In the genomic region with DNA sequence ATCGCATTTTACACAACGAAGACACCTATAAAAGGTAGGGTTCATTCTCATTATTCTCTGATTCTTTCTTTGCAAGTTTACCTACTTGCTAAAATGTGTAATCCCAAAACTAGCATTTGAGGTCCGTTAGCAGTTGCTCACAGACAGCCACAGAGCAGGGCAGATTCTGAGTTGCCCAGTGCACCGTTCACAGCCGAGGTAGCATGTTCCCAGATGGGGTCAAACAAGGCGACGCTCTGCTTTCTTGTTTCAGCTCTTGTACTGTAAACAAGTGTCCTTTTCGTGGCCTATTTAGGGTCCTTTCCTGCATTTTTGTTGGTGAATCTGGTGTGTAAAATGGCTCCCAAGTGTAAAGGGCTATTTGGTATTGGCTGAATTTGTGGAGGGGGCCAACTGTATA, we compare ENCODE assay signal across 12 cellular contexts. TPM values are rescaled to one million over a fixed set of nuclear protein-coding genes. Genes with fewer than 3 reads are reported as not detected.
DNase-seq lines count a peak whose midpoint lies in the region; ATAC-seq and TF ChIP-seq lines count a peak whose summit lies in the region.
"Had no signal": no experiment of that assay in that cellular context is flagged by ENCODE, and none has a peak within 500 bp of the region (broad histone marks: within the 10 kb centered on the region; RNA-seq: fewer than 3 reads in every experiment).

No MANE protein-coding gene starts in this region.

- H3K4me3 ChIP-seq in suprapubic skin (peak overlapping the region; percentile 97), adrenal gland (peak overlapping the region in 1 of 4 donors; percentile 3), upper lobe of right lung (no peak overlapping the region)

- H3K9me3 ChIP-seq in suprapubic skin: no peaks in the 10 kb centered on the region
- no peaks in the 10 kb centered on the region for H3K9me3 ChIP-seq in adrenal gland (replicated peaks in 1 of 3)
- no peaks in the 10 kb centered on the region for H3K9me3 ChIP-seq in upper lobe of right lung

- DNase-seq in activated naive CD4-positive, alpha-beta T cell treated with anti-CD3 and anti-CD28 coated beads for 36 hours: peak; percentile 67
- no peak for DNase-seq in activated naive CD4-positive, alpha-beta T cell (lab: John Stamatoyannopoulos, UW)
- no peak for DNase-seq in T-helper 2 cell treated with Interferon-gamma antibody and Interleukin-4, amounts not matched to agents 5 μg/mL and 100 μg/mL, for 36 hours (ENCODE audit: low spot score)
- DNase-seq in glutamatergic neuron (no peak), suprapubic skin (ENCODE audit: low spot score in 2 of 2) (no peak), COLO829 (ENCODE audit: low spot score) (no peak), adrenal gland (no peak), upper lobe of right lung (no peak)
- DNase-seq: foreskin fibroblast; HCEC 1CT; NCI-H1694; stimulated activated CD4-positive, alpha-beta T cell treated with anti-CD3 and anti-CD28 coated beads, Interleukin-4, amount 100 ng/mL, for 1 hour had no signal

- H3K4me1 ChIP-seq in suprapubic skin (peaks cover 62% of the 10 kb centered on the region), adrenal gland (replicated peaks in 1 of 2) (peaks cover 6 to 36% of the 10 kb centered on the region in 2 donors), upper lobe of right lung (peaks cover 28% of the 10 kb centered on the region)

- H3K27me3 ChIP-seq in suprapubic skin: no peaks in the 10 kb centered on the region
- H3K27me3 ChIP-seq in adrenal gland: no peaks in the 10 kb centered on the region
- H3K27me3 ChIP-seq in upper lobe of right lung: no peaks in the 10 kb centered on the region

- 78% methylated on average over 8 of the region's 8 CpGs for WGBS in suprapubic skin
- 77 to 91% (median 86%) methylated on average over 8 of the region's 8 CpGs for WGBS in adrenal gland, 4 donors

- no peak for TF ChIP-seq POLR2A in suprapubic skin (IDR thresholded peaks at IDR 0.05)
- no peak for TF ChIP-seq POLR2A in adrenal gland (IDR thresholded peaks at IDR 0.05)

- no peak for ATAC-seq in upper lobe of right lung

- no peak overlapping the region for H3K27ac ChIP-seq in suprapubic skin
- no peak overlapping the region for H3K27ac ChIP-seq in adrenal gland
- H3K27ac ChIP-seq in upper lobe of right lung: no peak overlapping the region

- CTCF ChIA-PET in activated naive CD4-positive, alpha-beta T cell treated with anti-CD3 and anti-CD28 coated beads for 36 hours (lab: Charles Lee): interaction anchor here (0.6 to 4.2 kb wide), 3 partner anchors 17 to 269 kb away, joined by 3 to 24 read pairs (median 22); a partner anchor contains a TSS

- H3K36me3 Mint-ChIP-seq in activated naive CD4-positive, alpha-beta T cell treated with anti-CD3 and anti-CD28 coated beads for 36 hours (ENCODE audit: low read depth): peaks cover 28% of the 10 kb centered on the region
- peaks cover 18% of the 10 kb centered on the region for H3K36me3 Mint-ChIP-seq in T-helper 2 cell treated with Interferon-gamma antibody and Interleukin-4, amounts not matched to agents 5 μg/mL and 100 μg/mL, for 36 hours (ENCODE audit: low read depth)
- H3K36me3 Mint-ChIP-seq in glutamatergic neuron (ENCODE audit: unreplicated experiment): no peaks in the 10 kb centered on the region

- no peaks in the 10 kb centered on the region for H3K27me3 Mint-ChIP-seq in activated naive CD4-positive, alpha-beta T cell treated with anti-CD3 and anti-CD28 coated beads for 36 hours (ENCODE audit: low read depth)
- no peaks in the 10 kb centered on the region for H3K27me3 Mint-ChIP-seq in T-helper 2 cell treated with Interferon-gamma antibody and Interleukin-4, amounts not matched to agents 5 μg/mL and 100 μg/mL, for 36 hours (ENCODE audit: low read depth)
- peaks cover 2% of the 10 kb centered on the region for H3K27me3 Mint-ChIP-seq in glutamatergic neuron (ENCODE audit: unreplicated experiment)

- H3K36me3 ChIP-seq in suprapubic skin (no peaks in the 10 kb centered on the region), adrenal gland (replicated peaks in 1 of 2) (no peaks in the 10 kb centered on the region), upper lobe of right lung (no peaks in the 10 kb centered on the region)

- peaks cover 52% of the 10 kb centered on the region for H3K4me1 Mint-ChIP-seq in activated naive CD4-positive, alpha-beta T cell treated with anti-CD3 and anti-CD28 coated beads for 36 hours (ENCODE audit: low read depth)
- H3K4me1 Mint-ChIP-seq in T-helper 2 cell treated with Interferon-gamma antibody and Interleukin-4, amounts not matched to agents 5 μg/mL and 100 μg/mL, for 36 hours (ENCODE audit: low read depth): peaks cover 63% of the 10 kb centered on the region
- H3K4me1 Mint-ChIP-seq in glutamatergic neuron (ENCODE audit: low read depth, unreplicated experiment): peaks cover 12% of the 10 kb centered on the region

- peak overlapping the region; percentile 94 for H3K27ac Mint-ChIP-seq in activated naive CD4-positive, alpha-beta T cell treated with anti-CD3 and anti-CD28 coated beads for 36 hours
- peak overlapping the region; percentile 56 for H3K27ac Mint-ChIP-seq in T-helper 2 cell treated with Interferon-gamma antibody and Interleukin-4, amounts not matched to agents 5 μg/mL and 100 μg/mL, for 36 hours
- no peak overlapping the region for H3K27ac Mint-ChIP-seq in glutamatergic neuron (ENCODE audit: unreplicated experiment)

- intact Hi-C loops in activated naive CD4-positive, alpha-beta T cell treated with anti-CD3 and anti-CD28 coated beads for 36 hours (cut with micrococcal nuclease): loop anchor here (5.0 kb wide), 3 partner anchors 637 to 1053 kb away; a partner anchor contains a TSS
- intact Hi-C loops in adrenal gland (cut with DNase I) (no loop called here), upper lobe of right lung (cut with DNase I) (no loop called here)

- peak overlapping the region; percentile 88 for H3K4me3 Mint-ChIP-seq in activated naive CD4-positive, alpha-beta T cell treated with anti-CD3 and anti-CD28 coated beads for 36 hours
- H3K4me3 Mint-ChIP-seq in T-helper 2 cell treated with Interferon-gamma antibody and Interleukin-4, amounts not matched to agents 5 μg/mL and 100 μg/mL, for 36 hours: peak overlapping the region; percentile 89
- H3K4me3 Mint-ChIP-seq in glutamatergic neuron (ENCODE audit: unreplicated experiment): peak overlapping the region; percentile 6

- TF ChIP-seq EP300 in suprapubic skin (IDR thresholded peaks at IDR 0.05): no peak

- TF ChIP-seq CTCF in glutamatergic neuron (IDR thresholded peaks at IDR 0.05; ENCODE audit: partially characterized antibody, unreplicated experiment) (no peak), suprapubic skin (IDR thresholded peaks at IDR 0.05) (no peak), adrenal gland (IDR thresholded peaks at IDR 0.05) (no peak), upper lobe of right lung (IDR thresholded peaks at IDR 0.05) (no peak)

- no peaks in the 10 kb centered on the region for H3K9me3 Mint-ChIP-seq in activated naive CD4-positive, alpha-beta T cell treated with anti-CD3 and anti-CD28 coated beads for 36 hours
- H3K9me3 Mint-ChIP-seq in T-helper 2 cell treated with Interferon-gamma antibody and Interleukin-4, amounts not matched to agents 5 μg/mL and 100 μg/mL, for 36 hours: no peaks in the 10 kb centered on the region
- H3K9me3 Mint-ChIP-seq in glutamatergic neuron (ENCODE audit: unreplicated experiment): peaks cover 1% of the 10 kb centered on the region

RNA-seq across cellular contexts. Expression of a gene that starts 3.1 kb away (rescaled TPM):
- total RNA-seq in activated naive CD4-positive, alpha-beta T cell treated with anti-CD3 and anti-CD28 coated beads for 36 hours: 100 to 1,000 TPM in 1 of 2 experiments, 10 to 100 TPM in 1; 99.7 to 105 TPM
- total RNA-seq in glutamatergic neuron (ENCODE audit: unreplicated experiment) (29.7 TPM), suprapubic skin (10 to 100 TPM; 61.7 to 96.0 (median 71.4) TPM), adrenal gland (100 to 1,000 TPM in 1 of 8 donors, 10 to 100 TPM in 7; 35.8 to 179 (median 49.5) TPM), upper lobe of right lung (46.3 TPM)
- polyA plus RNA-seq in adrenal gland: 100 to 1,000 TPM in 1 of 3 donors, 10 to 100 TPM in 2; 13.6 to 107 (median 16.2) TPM

RNA-seq across cellular contexts. Expression of a gene that starts 43.7 kb away (rescaled TPM):
- under 1 TPM in 1 of 2 experiments, not detected in 1; 0.44 TPM for total RNA-seq in activated naive CD4-positive, alpha-beta T cell treated with anti-CD3 and anti-CD28 coated beads for 36 hours
- total RNA-seq in glutamatergic neuron (ENCODE audit: unreplicated experiment) (not detected), suprapubic skin (100 to 1,000 TPM; 177 to 341 (median 313) TPM), adrenal gland (10 to 100 TPM; 10.9 to 70.8 (median 34.2) TPM), upper lobe of right lung (59.4 TPM)
- polyA plus RNA-seq in adrenal gland: 100 to 1,000 TPM in 1 of 3 donors, 10 to 100 TPM in 2; 48.9 to 523 (median 70.8) TPM

Comparison
In these comparisons a context has a peak if more than half of its experiments do, and no peak if none do; other contexts are left out.
1. H3K4me3 Mint-ChIP-seq: peak in every context shown above with its lines; median percentile 89 in T-helper 2 cell treated with Interferon-gamma antibody and Interleukin-4, amounts not matched to agents 5 μg/mL and 100 μg/mL, for 36 hours; 88 in activated naive CD4-positive, alpha-beta T cell treated with anti-CD3 and anti-CD28 coated beads for 36 hours; 6 in glutamatergic neuron.
2. RNA of a gene that starts 43.7 kb away (total RNA-seq): 177 to 341 TPM in suprapubic skin, 59.4 TPM in upper lobe of right lung (single experiment) and 10.9 to 70.8 TPM in adrenal gland; 0.44 TPM in activated naive CD4-positive, alpha-beta T cell treated with anti-CD3 and anti-CD28 coated beads for 36 hours and not detected in glutamatergic neuron (single experiment); every median in the first group is over 4 times any median in the second.